Comparison of ENCODE assay signal across 8 cellular contexts in genomic region chr14:41749425-41749824, GRCh38.
DNase-seq lines count a peak whose midpoint lies in the region; ATAC-seq, FAIRE-seq and TF ChIP-seq lines count a peak whose summit lies in the region.

No MANE protein-coding gene starts in this region.

- TF ChIP-seq CTCF in kidney (IDR thresholded peaks at IDR 0.05; ENCODE audit: borderline replicate concordance, extremely low read depth, insufficient read depth): no peak

- intact Hi-C loops in kidney (cut with DNase I): no loop called here

- H3K9ac ChIP-seq in kidney (ENCODE audit: low read length in 2 of 2): peak overlapping the region in 1 of 2 donors; percentile 46

- H3K36me3 ChIP-seq in kidney (ENCODE audit: control insufficient read depth in 1 of 2, insufficient read depth in 2 of 2, low read length in 2 of 2): no peaks in the 10 kb centered on the region

- ATAC-seq in HG03066 (IDR thresholded peaks at IDR 0.05; ENCODE audit: low read depth, unreplicated experiment) (peak; percentile 75), GM19351 (IDR thresholded peaks at IDR 0.05; ENCODE audit: unreplicated experiment) (no peak), HG03039 (IDR thresholded peaks at IDR 0.05; ENCODE audit: unreplicated experiment) (no peak)

- H3K4me1 ChIP-seq in kidney (ENCODE audit: control insufficient read depth in 1 of 2, insufficient read depth in 1 of 2, low read depth in 1 of 2, low read length in 2 of 2): no peaks in the 10 kb centered on the region

- no peaks in the 10 kb centered on the region for H3K9me3 ChIP-seq in kidney (ENCODE audit: control insufficient read depth in 1 of 2, low read length in 2 of 2)

- H3K27ac ChIP-seq in kidney (ENCODE audit: low read depth in 2 of 2, low read length in 2 of 2): no peak overlapping the region

- DNase-seq in activated CD4-positive, alpha-beta T cell treated with anti-CD3 and anti-CD28 coated beads for 4 hours: peak; percentile 1 to 2
- DNase-seq in activated CD4-positive, alpha-beta T cell treated with anti-CD3 and anti-CD28 coated beads, Interleukin-2, amount 50 U/mL, for 4 hours: no peak
- peak; percentile 12 for DNase-seq in SHP77 treated with DMSO at 0.1 percent for 48 hours (lab: John Stamatoyannopoulos, UW)
- no peak for DNase-seq in kidney
- no peak for DNase-seq in globus pallidus (ENCODE audit: low spot score)

- peak overlapping the region; percentile 28 to 52 for H3K4me3 ChIP-seq in kidney (ENCODE audit: low read length in 2 of 2)

- no peak for FAIRE-seq in kidney (lab: Jason Lieb, UNC)

Comparison
In these comparisons a context has a peak if more than half of its experiments do, and no peak if none do; other contexts are left out.
1. DNase-seq: peak in activated CD4-positive, alpha-beta T cell treated with anti-CD3 and anti-CD28 coated beads for 4 hours (2 of 2) and SHP77 treated with DMSO at 0.1 percent for 48 hours (single experiment); none in activated CD4-positive, alpha-beta T cell treated with anti-CD3 and anti-CD28 coated beads, Interleukin-2, amount 50 U/mL, for 4 hours (0 of 2), kidney (single experiment) and globus pallidus (single experiment).